In the genomic region with DNA sequence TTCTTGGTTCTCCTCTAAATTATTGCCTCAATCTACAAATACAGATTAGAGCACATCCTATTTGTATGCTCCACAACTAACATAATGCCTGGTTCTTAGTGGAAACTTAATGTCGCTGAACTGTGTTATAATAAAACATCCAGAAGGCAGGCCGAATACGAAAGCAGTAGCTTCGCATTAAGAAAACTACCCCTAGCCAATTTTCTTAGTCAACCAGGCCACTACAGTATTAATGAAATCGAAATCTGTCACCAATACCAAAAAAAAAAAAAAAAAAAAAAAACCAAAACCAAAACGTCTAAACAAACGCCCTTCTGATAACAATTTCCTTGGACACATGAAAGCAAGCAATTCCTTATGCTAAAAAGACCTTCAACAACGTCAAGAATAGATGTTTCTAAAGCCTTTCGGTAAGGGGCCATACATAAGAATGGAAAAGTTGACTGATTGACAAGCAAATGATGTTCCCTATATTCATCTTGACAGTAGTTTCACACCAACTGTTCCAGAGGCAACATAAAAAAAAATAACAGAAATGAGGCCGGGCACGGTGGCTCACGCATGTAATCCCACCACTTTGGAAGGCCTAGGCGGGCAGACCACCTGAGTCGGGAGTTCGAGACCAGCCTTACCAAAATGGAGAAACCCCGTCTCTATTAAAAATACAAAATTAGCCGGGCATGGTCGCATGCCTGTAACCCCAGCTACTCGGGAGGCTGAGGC, we compare ENCODE assay signal across 1 cellular context.
TF ChIP-seq lines count a peak whose summit lies in the region.

No MANE protein-coding gene starts in this region.

TF ChIP-seq in K562, 482 proteins besides CTCF, POLR2A, EP300 and RAD21 (continued from another document):
- TF ChIP-seq, protein P1, sequence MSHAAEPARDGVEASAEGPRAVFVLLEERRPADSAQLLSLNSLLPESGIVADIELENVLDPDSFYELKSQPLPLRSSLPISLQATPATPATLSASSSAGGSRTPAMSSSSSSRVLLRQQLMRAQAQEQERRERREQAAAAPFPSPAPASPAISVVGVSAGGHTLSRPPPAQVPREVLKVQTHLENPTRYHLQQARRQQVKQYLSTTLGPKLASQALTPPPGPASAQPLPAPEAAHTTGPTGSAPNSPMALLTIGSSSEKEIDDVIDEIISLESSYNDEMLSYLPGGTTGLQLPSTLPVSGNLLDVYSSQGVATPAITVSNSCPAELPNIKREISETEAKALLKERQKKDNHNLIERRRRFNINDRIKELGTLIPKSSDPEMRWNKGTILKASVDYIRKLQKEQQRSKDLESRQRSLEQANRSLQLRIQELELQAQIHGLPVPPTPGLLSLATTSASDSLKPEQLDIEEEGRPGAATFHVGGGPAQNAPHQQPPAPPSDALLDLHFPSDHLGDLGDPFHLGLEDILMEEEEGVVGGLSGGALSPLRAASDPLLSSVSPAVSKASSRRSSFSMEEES (CRISPR knock-in tag; IDR thresholded peaks at IDR 0.05), result no peak
- no peak for TF ChIP-seq POU5F1 (IDR thresholded peaks at IDR 0.05; ENCODE audit: borderline replicate concordance, low read depth, low read length, partially characterized antibody)
- TF ChIP-seq, protein P2, sequence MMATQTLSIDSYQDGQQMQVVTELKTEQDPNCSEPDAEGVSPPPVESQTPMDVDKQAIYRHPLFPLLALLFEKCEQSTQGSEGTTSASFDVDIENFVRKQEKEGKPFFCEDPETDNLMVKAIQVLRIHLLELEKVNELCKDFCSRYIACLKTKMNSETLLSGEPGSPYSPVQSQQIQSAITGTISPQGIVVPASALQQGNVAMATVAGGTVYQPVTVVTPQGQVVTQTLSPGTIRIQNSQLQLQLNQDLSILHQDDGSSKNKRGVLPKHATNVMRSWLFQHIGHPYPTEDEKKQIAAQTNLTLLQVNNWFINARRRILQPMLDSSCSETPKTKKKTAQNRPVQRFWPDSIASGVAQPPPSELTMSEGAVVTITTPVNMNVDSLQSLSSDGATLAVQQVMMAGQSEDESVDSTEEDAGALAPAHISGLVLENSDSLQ (IDR thresholded peaks at IDR 0.05), result peak; percentile 66
- no peak for TF ChIP-seq TSC22D4 (tag; IDR thresholded peaks at IDR 0.05)
- no peak for TF ChIP-seq SAFB2 (IDR thresholded peaks at IDR 0.05; ENCODE audit: borderline replicate concordance, low read depth, low read length, severe bottlenecking)
- no peak for TF ChIP-seq SMAD4 (CRISPR knock-in tag; conservative IDR thresholded peaks at IDR 0.05)
